In genomic region chr6:33317418-33317667, GRCh38 we compare ENCODE assay signal across 8 cellular contexts. TPM values are rescaled to one million over a fixed set of nuclear protein-coding genes. Genes with fewer than 3 reads are reported as not detected.
A peak's percentile ranks its signal among the peaks of the same experiment; 100 is the strongest.
DNase-seq lines count a peak whose midpoint lies in the region; ATAC-seq and TF ChIP-seq lines count a peak whose summit lies in the region.

No MANE protein-coding gene starts in this region.

- H3K27me3 ChIP-seq in ACC112 (ENCODE audit: insufficient read depth, low read length) (no peaks in the 10 kb centered on the region), HUES48 (ENCODE audit: control insufficient read depth, insufficient read depth, low read length) (no peaks in the 10 kb centered on the region), testis (no peaks in the 10 kb centered on the region)

- CTCF ChIA-PET in MCF 10A (lab: Yijun Ruan, JAX), result interaction anchor here (0.5 to 2.5 kb wide), 3 partner anchors 28 to 79 kb away, joined by 3 to 10 read pairs (median 4); no protein-coding TSS in a partner anchor

- H3K79me2 ChIP-seq in ACC112 (ENCODE audit: control insufficient read depth, insufficient read depth, low read length, unreplicated experiment), result peaks cover 56% of the 10 kb centered on the region

- peak; percentile 6 for ATAC-seq in left lobe of liver
- no peak for ATAC-seq in HG02588 (IDR thresholded peaks at IDR 0.05; ENCODE audit: unreplicated experiment)

- H3K4me3 Mint-ChIP-seq in MCF 10A (ENCODE audit: unreplicated experiment), result peak overlapping the region; percentile 81

- H3K9me3 ChIP-seq in HUES48 (ENCODE audit: control insufficient read depth, insufficient read depth, low read length) (no peaks in the 10 kb centered on the region), testis (no peaks in the 10 kb centered on the region)

- H3K4me3 ChIP-seq in ACC112 (ENCODE audit: low read depth, low read length) (peak overlapping the region; percentile 83), HUES48 (ENCODE audit: low read depth, low read length) (peak overlapping the region; percentile 92), testis (peak overlapping the region; percentile 50 to 52)

- 0 to 2% methylated on average over 11 to 22 of the region's 27 CpGs for WGBS in testis, 2 donors

- no peaks in the 10 kb centered on the region for H3K27me3 Mint-ChIP-seq in MCF 10A (ENCODE audit: insufficient read depth, unreplicated experiment)

- H2AFZ ChIP-seq in ACC112 (ENCODE audit: low read length, unreplicated experiment), result no peak overlapping the region

- H3K36me3 ChIP-seq in ACC112 (ENCODE audit: insufficient read depth, low read length) (peaks cover 10% of the 10 kb centered on the region; the same call in 1 of the 2 replicates), HUES48 (ENCODE audit: control insufficient read depth, insufficient read depth, low read length) (peaks cover 34% of the 10 kb centered on the region), testis (ENCODE audit: low read depth, missing control alignments) (no peaks in the 10 kb centered on the region)

- H3K4me1 ChIP-seq in ACC112 (ENCODE audit: control insufficient read depth, insufficient read depth, low read length, unreplicated experiment) (peaks cover 46% of the 10 kb centered on the region), HUES48 (ENCODE audit: control insufficient read depth, insufficient read depth, low read length) (peaks cover 38% of the 10 kb centered on the region), testis (peaks cover 47% of the 10 kb centered on the region)

- no peak for DNase-seq in MCF 10A (ENCODE audit: unreplicated experiment)
- DNase-seq in left lobe of liver (ENCODE audit: low spot score), result no peak
- peak; percentile 71 for DNase-seq in testis
- no peak for DNase-seq in glomerular visceral epithelial cell (ENCODE audit: extremely low spot score)
- no peak for DNase-seq in NCI-H1105 (lab: John Stamatoyannopoulos, UW)

- no peak for TF ChIP-seq CTCF in MCF 10A (IDR thresholded peaks at IDR 0.05; ENCODE audit: unreplicated experiment)
- no peak for TF ChIP-seq CTCF in testis (IDR thresholded peaks at IDR 0.05)

- peak overlapping the region; percentile 80 for H3K27ac Mint-ChIP-seq in MCF 10A (ENCODE audit: low read depth, unreplicated experiment)

- H3K9ac ChIP-seq in HUES48 (ENCODE audit: low read depth, low read length), result no peak overlapping the region

- no peaks in the 10 kb centered on the region for H3K9me3 Mint-ChIP-seq in MCF 10A (ENCODE audit: unreplicated experiment)

- intact Hi-C loops in MCF 10A (cut with micrococcal nuclease), result no loop called here
- intact Hi-C loops in testis (cut with DNase I; ENCODE audit: low total_unique reads), result loop anchor here (10.0 kb wide), 2 partner anchors 97 to 113 kb away; partner anchors contain the start of genes CUTA, HSD17B8, PHF1 and RING1

- BruUV-seq in MCF 10A (replicated peaks; lab: Mats Ljungman, UMichigan), result no TSS peak

- peaks cover 63% of the 10 kb centered on the region for H3K4me1 Mint-ChIP-seq in MCF 10A (ENCODE audit: insufficient read depth, unreplicated experiment)

- peaks cover 78% of the 10 kb centered on the region for H3K36me3 Mint-ChIP-seq in MCF 10A (ENCODE audit: insufficient read depth, unreplicated experiment)

- no peak for TF ChIP-seq POLR2A in testis (IDR thresholded peaks at IDR 0.05)

- POLR2A ChIA-PET in MCF 10A (lab: Yijun Ruan, JAX), result interaction anchor here (0.8 to 3.0 kb wide), 16 partner anchors 9 to 109 kb away, joined by 3 to 30 read pairs (median 6); partner anchors contain the start of genes B3GALT4, CUTA, PFDN6 and RGL2

- H3K27ac ChIP-seq in ACC112 (ENCODE audit: low read depth, low read length), result peak overlapping the region; percentile 77; the same call in 1 of the 2 replicates
- peak overlapping the region; percentile 97 for H3K27ac ChIP-seq in HUES48 (ENCODE audit: low read depth, low read length)
- peak overlapping the region; percentile 82 to 89 for H3K27ac ChIP-seq in testis

RNA-seq across cellular contexts. Expression of gene ZBTB22, which starts 0.2 kb away (rescaled TPM):
- total RNA-seq in MCF 10A (2022) (12.3 and 15.5 TPM in 2 replicates), left lobe of liver (7.7 TPM), testis (10 to 100 TPM; 13.4 to 17.1 TPM)
- polyA plus RNA-seq in testis (ENCODE audit: insufficient read depth, low read depth, low replicate concordance), result 15.2 TPM

RNA-seq across cellular contexts. Expression of gene TAPBP, which starts 3.5 kb away (rescaled TPM):
- 84.9 and 87.9 TPM in 2 replicates for total RNA-seq in MCF 10A (2022)
- total RNA-seq in left lobe of liver, result 107 TPM
- total RNA-seq in testis, result 100 to 1,000 TPM in 1 of 2 donors, 10 to 100 TPM in 1; 76.5 to 128 TPM
- 34.6 TPM for polyA plus RNA-seq in testis (ENCODE audit: insufficient read depth, low read depth, low replicate concordance)

RNA-seq across cellular contexts. Expression of gene DAXX, which starts 5.4 kb away (rescaled TPM):
- total RNA-seq in MCF 10A (2022) (39.7 and 47.7 TPM in 2 replicates), left lobe of liver (14.1 TPM), testis (10 to 100 TPM; 61.8 to 75.3 TPM)
- polyA plus RNA-seq in testis (ENCODE audit: insufficient read depth, low read depth, low replicate concordance), result 118 TPM

RNA-seq across cellular contexts. Expression of gene RGL2, which starts 18.6 kb away (rescaled TPM):
- total RNA-seq in MCF 10A (2022) (30.4 and 37.9 TPM in 2 replicates), left lobe of liver (19.7 TPM), testis (10 to 100 TPM; 42.8 to 46.2 TPM)
- 52.7 TPM for polyA plus RNA-seq in testis (ENCODE audit: insufficient read depth, low read depth, low replicate concordance)

RNA-seq across cellular contexts. Expression of gene PFDN6, which starts 27.9 kb away (rescaled TPM):
- total RNA-seq in MCF 10A (2022) (54.7 and 67.1 TPM in 2 replicates), left lobe of liver (19.2 TPM), testis (10 to 100 TPM; 45.5 to 56.2 TPM)
- polyA plus RNA-seq in testis (ENCODE audit: insufficient read depth, low read depth, low replicate concordance), result 123 TPM
